17 cellular contexts compared by ENCODE assay signal in the genomic region with DNA sequence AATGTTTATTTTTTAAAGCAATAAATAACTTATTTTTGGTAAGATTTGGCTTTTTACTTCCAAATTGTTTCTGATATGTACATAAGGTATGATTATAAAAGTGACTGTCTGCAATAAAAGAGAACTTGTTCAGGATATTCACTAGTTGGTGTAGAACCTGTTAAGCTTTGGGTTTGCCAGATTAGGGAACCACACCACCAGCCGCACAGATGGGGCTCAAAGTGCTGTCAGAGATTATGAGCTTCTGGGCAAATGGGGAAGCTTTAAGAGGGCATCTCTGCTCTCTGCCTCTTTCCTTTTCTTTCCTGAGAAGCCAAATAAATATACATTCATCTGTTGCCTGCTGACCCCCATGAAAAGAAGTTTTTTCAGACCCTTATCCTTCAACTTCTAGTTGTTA. TPM values are rescaled to one million over a fixed set of nuclear protein-coding genes. Genes with fewer than 3 reads are reported as not detected.
DNase-seq lines count a peak whose midpoint lies in the region; ATAC-seq, FAIRE-seq and TF ChIP-seq lines count a peak whose summit lies in the region.
"Had no signal": no experiment of that assay in that cellular context is flagged by ENCODE, and none has a peak within 500 bp of the region (broad histone marks: within the 10 kb centered on the region; RNA-seq: fewer than 3 reads in every experiment).

No MANE protein-coding gene starts in this region.

- BruUV-seq in K562 (replicated peaks; lab: Mats Ljungman, UMichigan) = no TSS peak

- no peak for TF ChIP-seq POLR2A in K562 (conservative IDR thresholded peaks at IDR 0.05)
- TF ChIP-seq POLR2A in transverse colon (IDR thresholded peaks at IDR 0.05) = no peak

- no peaks in the 10 kb centered on the region for H3K27me3 Mint-ChIP-seq in activated naive CD4-positive, alpha-beta T cell treated with anti-CD3 and anti-CD28 coated beads, Interleukin-2, amount 50 U/mL, for 24 hours
- H3K27me3 Mint-ChIP-seq in activated naive CD4-positive, alpha-beta T cell treated with anti-CD3 and anti-CD28 coated beads for 36 hours (ENCODE audit: low read depth) = no peaks in the 10 kb centered on the region
- no peaks in the 10 kb centered on the region for H3K27me3 Mint-ChIP-seq in stimulated activated memory B cell treated with anti-CD40 and anti-IgM and Interleukin-4, amounts not matched to agents 10 μg/mL and 1 μg/mL and 100 μg/mL, for 72 hours
- H3K27me3 Mint-ChIP-seq in neural progenitor cell (ENCODE audit: insufficient read depth, low read depth) = peaks cover 2% of the 10 kb centered on the region
- H3K27me3 Mint-ChIP-seq: activated naive CD8-positive, alpha-beta T cell; stimulated activated naive CD8-positive, alpha-beta T cell treated with anti-CD3 and anti-CD28 coated beads, Interleukin-15, amount 100 ng/mL, for 72 hours had no signal

- intact Hi-C loops in activated naive CD4-positive, alpha-beta T cell treated with anti-CD3 and anti-CD28 coated beads for 36 hours (cut with micrococcal nuclease) = no loop called here
- intact Hi-C loops in K562 (cut with micrococcal nuclease) (no loop called here), transverse colon (cut with DNase I; ENCODE audit: low total_unique reads) (no loop called here)

- 41% methylated on average over 1 of the region's 1 CpG for WGBS in K562 (ENCODE audit: insufficient coverage, low coverage, missing lambda C conversion rate)
- 58 to 82% methylated on average over 1 of the region's 1 CpG for WGBS in transverse colon (ENCODE audit: low coverage in 1 of 2), 2 donors

- H3K36me3 ChIP-seq in K562 (ENCODE audit: control insufficient read depth, insufficient read depth, low read length) = peaks cover 28% of the 10 kb centered on the region
- peaks cover 0 to 15% (median 7%) of the 10 kb centered on the region in 4 donors for H3K36me3 ChIP-seq in transverse colon
- peaks cover 4% of the 10 kb centered on the region for H3K36me3 ChIP-seq in neural progenitor cell
- H3K36me3 ChIP-seq: ovary had no signal

- H3K27me3 ChIP-seq in K562 (ENCODE audit: control insufficient read depth in 2 of 2, insufficient read depth in 2 of 2, low read length in 2 of 2) (no peaks in the 10 kb centered on the region), transverse colon (no peaks in the 10 kb centered on the region), neural progenitor cell (no peaks in the 10 kb centered on the region)
- H3K27me3 ChIP-seq: ovary had no signal

- H3K79me2 ChIP-seq in K562 (ENCODE audit: control insufficient read depth, insufficient read depth, low read length) = no peaks in the 10 kb centered on the region
- H3K79me2 ChIP-seq in neural progenitor cell (ENCODE audit: low read depth) = no peaks in the 10 kb centered on the region

- no peaks in the 10 kb centered on the region for H4K20me1 ChIP-seq in K562 (replicated peaks; ENCODE audit: control insufficient read depth, insufficient read depth, low read length)
- peaks cover 3% of the 10 kb centered on the region for H4K20me1 ChIP-seq in neural progenitor cell (ENCODE audit: low read depth)

- TF ChIP-seq EP300 in K562 (IDR thresholded peaks at IDR 0.05; ENCODE audit: low read length) (no peak), transverse colon (IDR thresholded peaks at IDR 0.05; ENCODE audit: low read depth) (no peak)

- H3F3A ChIP-seq in neural progenitor cell (ENCODE audit: low read depth) = peaks cover 30% of the 10 kb centered on the region

- H3K36me3 Mint-ChIP-seq in activated naive CD4-positive, alpha-beta T cell treated with anti-CD3 and anti-CD28 coated beads, Interleukin-2, amount 50 U/mL, for 24 hours = peaks cover 22% of the 10 kb centered on the region
- H3K36me3 Mint-ChIP-seq in activated naive CD4-positive, alpha-beta T cell treated with anti-CD3 and anti-CD28 coated beads for 36 hours (ENCODE audit: low read depth) = peaks cover 45% of the 10 kb centered on the region
- H3K36me3 Mint-ChIP-seq in stimulated activated memory B cell treated with anti-CD40 and anti-IgM and Interleukin-4, amounts not matched to agents 10 μg/mL and 1 μg/mL and 100 μg/mL, for 72 hours = peaks cover 35% of the 10 kb centered on the region
- peaks cover 18% of the 10 kb centered on the region for H3K36me3 Mint-ChIP-seq in neural progenitor cell

- in situ Hi-C loops in K562 (cut with MboI) (no loop called here), transverse colon (cut with MboI; ENCODE audit: low pct_ligation_motif_present in 1 of 4, low pct_unique_long_range_greater_than_20kb in 1 of 4, low sequenced_read_pairs in 3 of 4) (no loop called here)

- ATAC-seq in K562 (peak; percentile 50), GM19455 (IDR thresholded peaks at IDR 0.05; ENCODE audit: unreplicated experiment) (no peak)
- peak; percentile 45 for ATAC-seq in stimulated activated memory B cell treated with anti-CD40 and anti-IgM and Interleukin-4, amounts not matched to agents 10 μg/mL and 1 μg/mL and 100 μg/mL, for 72 hours

- H3K9ac ChIP-seq in K562 (ENCODE audit: insufficient read depth in 1 of 2, low read depth in 2 of 2, low read length in 2 of 2) (no peak overlapping the region; a peak in 2 of 4 replicates), neural progenitor cell (no peak overlapping the region)

- H3K4me3 ChIP-seq in K562 (no peak overlapping the region), transverse colon (no peak overlapping the region), neural progenitor cell (no peak overlapping the region)
- H3K4me3 ChIP-seq: ovary, skin epidermis had no signal

- TF ChIP-seq CTCF in K562 (IDR thresholded peaks at IDR 0.05 in 2 of 3, conservative IDR thresholded peaks at IDR 0.05 in 1 of 3; ENCODE audit: insufficient read depth in 2 of 3, low read depth in 1 of 3, low read length in 3 of 3) = no peak
- TF ChIP-seq CTCF in transverse colon (IDR thresholded peaks at IDR 0.05) = no peak
- no peak for TF ChIP-seq CTCF in neural progenitor cell (IDR thresholded peaks at IDR 0.05)

- H2AFZ ChIP-seq in K562 (ENCODE audit: low read depth, low read length) = no peak overlapping the region
- no peak overlapping the region for H2AFZ ChIP-seq in neural progenitor cell (replicated peaks)

- DNase-seq in activated naive CD4-positive, alpha-beta T cell treated with anti-CD3 and anti-CD28 coated beads for 36 hours = no peak
- DNase-seq in NCI-H82 treated with DMSO at 0.1 percent for 48 hours (lab: John Stamatoyannopoulos, UW; ENCODE audit: unreplicated experiment) (peak; percentile 62), K562 (ENCODE audit: extremely low read depth in 1 of 4, low spot score in 3 of 4) (peak in 2 of 4 experiments; percentile 32 to 55), transverse colon (no peak), neural progenitor cell (ENCODE audit: low spot score) (no peak)
- DNase-seq: H7; mesendoderm; NCI-H1694; ovary; SHP77 treated with DMSO at 0.1 percent for 48 hours; stimulated activated naive CD8-positive, alpha-beta T cell treated with anti-CD3 and anti-CD28 coated beads, Interleukin-15, amount 100 ng/mL, for 72 hours had no signal

- no peak overlapping the region for H3K4me2 ChIP-seq in K562 (ENCODE audit: insufficient read depth, low read length)
- H3K4me2 ChIP-seq in neural progenitor cell = no peak overlapping the region

- no peak overlapping the region for H3K27ac ChIP-seq in K562 (ENCODE audit: extremely low read depth, low read depth, low read length)
- H3K27ac ChIP-seq in transverse colon = peak overlapping the region in 1 of 4 donors; percentile 16
- H3K27ac ChIP-seq in neural progenitor cell = no peak overlapping the region
- H3K27ac ChIP-seq: ovary, skin epidermis had no signal

- peaks cover 9 to 33% of the 10 kb centered on the region in 2 experiments; a peak in 3 of 5 replicates for H3K4me1 ChIP-seq in K562 (replicated peaks in 1 of 2; ENCODE audit: control insufficient read depth in 2 of 2, insufficient read depth in 2 of 2, low read length in 2 of 2)
- peaks cover 0 to 17% (median 0%) of the 10 kb centered on the region in 4 donors for H3K4me1 ChIP-seq in transverse colon
- no peaks in the 10 kb centered on the region for H3K4me1 ChIP-seq in neural progenitor cell

- H3K9me1 ChIP-seq in K562 (ENCODE audit: control insufficient read depth, insufficient read depth, low read length) = no peaks in the 10 kb centered on the region

- no peak overlapping the region for H3K4me3 Mint-ChIP-seq in activated naive CD4-positive, alpha-beta T cell treated with anti-CD3 and anti-CD28 coated beads, Interleukin-2, amount 50 U/mL, for 24 hours
- no peak overlapping the region for H3K4me3 Mint-ChIP-seq in activated naive CD4-positive, alpha-beta T cell treated with anti-CD3 and anti-CD28 coated beads for 36 hours
- no peak overlapping the region for H3K4me3 Mint-ChIP-seq in stimulated activated memory B cell treated with anti-CD40 and anti-IgM and Interleukin-4, amounts not matched to agents 10 μg/mL and 1 μg/mL and 100 μg/mL, for 72 hours
- no peak overlapping the region for H3K4me3 Mint-ChIP-seq in neural progenitor cell
- H3K4me3 Mint-ChIP-seq: activated naive CD8-positive, alpha-beta T cell; stimulated activated naive CD8-positive, alpha-beta T cell treated with anti-CD3 and anti-CD28 coated beads, Interleukin-15, amount 100 ng/mL, for 72 hours had no signal

- H3K27ac Mint-ChIP-seq in activated naive CD4-positive, alpha-beta T cell treated with anti-CD3 and anti-CD28 coated beads, Interleukin-2, amount 50 U/mL, for 24 hours = peak overlapping the region; percentile 41
- no peak overlapping the region for H3K27ac Mint-ChIP-seq in activated naive CD4-positive, alpha-beta T cell treated with anti-CD3 and anti-CD28 coated beads for 36 hours
- peak overlapping the region; percentile 80 for H3K27ac Mint-ChIP-seq in stimulated activated memory B cell treated with anti-CD40 and anti-IgM and Interleukin-4, amounts not matched to agents 10 μg/mL and 1 μg/mL and 100 μg/mL, for 72 hours
- H3K27ac Mint-ChIP-seq in neural progenitor cell = no peak overlapping the region
- H3K27ac Mint-ChIP-seq: activated naive CD8-positive, alpha-beta T cell had no signal

- H3K4me1 Mint-ChIP-seq in activated naive CD4-positive, alpha-beta T cell treated with anti-CD3 and anti-CD28 coated beads, Interleukin-2, amount 50 U/mL, for 24 hours = peaks cover 44% of the 10 kb centered on the region
- H3K4me1 Mint-ChIP-seq in activated naive CD4-positive, alpha-beta T cell treated with anti-CD3 and anti-CD28 coated beads for 36 hours (ENCODE audit: low read depth) = peaks cover 19% of the 10 kb centered on the region
- H3K4me1 Mint-ChIP-seq in stimulated activated memory B cell treated with anti-CD40 and anti-IgM and Interleukin-4, amounts not matched to agents 10 μg/mL and 1 μg/mL and 100 μg/mL, for 72 hours = peaks cover 16% of the 10 kb centered on the region
- no peaks in the 10 kb centered on the region for H3K4me1 Mint-ChIP-seq in neural progenitor cell

- no peaks in the 10 kb centered on the region for H3K9me3 Mint-ChIP-seq in activated naive CD4-positive, alpha-beta T cell treated with anti-CD3 and anti-CD28 coated beads, Interleukin-2, amount 50 U/mL, for 24 hours
- H3K9me3 Mint-ChIP-seq in activated naive CD4-positive, alpha-beta T cell treated with anti-CD3 and anti-CD28 coated beads for 36 hours = no peaks in the 10 kb centered on the region
- peaks cover 5% of the 10 kb centered on the region for H3K9me3 Mint-ChIP-seq in stimulated activated memory B cell treated with anti-CD40 and anti-IgM and Interleukin-4, amounts not matched to agents 10 μg/mL and 1 μg/mL and 100 μg/mL, for 72 hours
- H3K9me3 Mint-ChIP-seq in neural progenitor cell = peaks cover 3% of the 10 kb centered on the region
- H3K9me3 Mint-ChIP-seq: stimulated activated naive CD8-positive, alpha-beta T cell treated with anti-CD3 and anti-CD28 coated beads, Interleukin-15, amount 100 ng/mL, for 72 hours had no signal

- TF ChIP-seq RAD21 in K562 (CRISPR knock-in tag; conservative IDR thresholded peaks at IDR 0.05 in 1 of 2, IDR thresholded peaks at IDR 0.05 in 1 of 2) = no peak

- CTCF ChIA-PET in activated naive CD4-positive, alpha-beta T cell treated with anti-CD3 and anti-CD28 coated beads for 36 hours (lab: Charles Lee) = interaction anchor here (0.6 kb wide), 2 partner anchors 26 to 319 kb away, joined by 4 read pairs; no protein-coding TSS in a partner anchor
- CTCF ChIA-PET in K562 (lab: Yijun Ruan, JAX; ENCODE audit: low intra/inter-chr PET ratio) = interaction anchor here (0.7 kb wide), 1 partner anchor 1996 kb away, joined by 6 read pairs; no protein-coding TSS in a partner anchor

- POLR2A ChIA-PET in K562 (lab: Yijun Ruan, JAX) = interaction anchor here (0.9 to 1.5 kb wide), 2 partner anchors 13 to 15 kb away, joined by 3 to 5 read pairs; no protein-coding TSS in a partner anchor

- H3K9me3 ChIP-seq in K562 (replicated peaks; ENCODE audit: control insufficient read depth, insufficient read depth, low read depth, low read length) (no peaks in the 10 kb centered on the region), transverse colon (no peaks in the 10 kb centered on the region), neural progenitor cell (ENCODE audit: low read depth) (no peaks in the 10 kb centered on the region)
- H3K9me3 ChIP-seq: ovary had no signal

- no peak for FAIRE-seq in K562 (lab: Jason Lieb, UNC)
- FAIRE-seq: bronchial epithelial cell had no signal

RNA-seq across cellular contexts. Expression of a gene that starts 25.4 kb away (rescaled TPM):
- total RNA-seq in activated naive CD4-positive, alpha-beta T cell treated with anti-CD3 and anti-CD28 coated beads for 36 hours = 100 to 1,000 TPM in 1 of 2 experiments, 10 to 100 TPM in 1; 97.3 to 100 TPM
- 173 and 433 TPM in 2 replicates for total RNA-seq in K562 (2011; cell fraction: chromatin; rRNA removed; ENCODE audit: low replicate concordance)
- total RNA-seq in K562 (2011; cell fraction: nucleolus; rRNA removed) = 69.9 and 88.0 TPM in 2 replicates
- total RNA-seq in K562 (2011; cell fraction: nucleoplasm; rRNA removed) = 156 and 175 TPM in 2 replicates
- 50.1 and 55.0 TPM in 2 replicates for total RNA-seq in K562 (2014; rRNA removed)
- total RNA-seq in K562 (2014; rRNA removed; fragmentation: Illumina TruSeq; extraction: Trizol) = 98.4 and 106 TPM in 2 replicates
- 77.7 and 79.5 TPM in 2 replicates for total RNA-seq in K562 (2015; rRNA removed; fragmentation: Illumina TruSeq; extraction: Trizol)
- total RNA-seq in K562 (2021) = 83.1 and 83.2 TPM in 2 replicates
- 126 and 128 TPM in 2 replicates for polyA plus RNA-seq in K562 (2011; rRNA removed)
- 19.6 and 49.4 TPM in 2 replicates for polyA plus RNA-seq in K562 (2011; cell fraction: cytosol; rRNA removed)
- polyA plus RNA-seq in K562 (2011; cell fraction: nucleus; rRNA removed) = 310 and 362 TPM in 2 replicates
- 30.0 and 50.2 TPM in 2 replicates for polyA plus RNA-seq in K562 (2012)
- 62.7 and 68.0 TPM in 2 replicates for polyA plus RNA-seq in K562 (2014; fragmentation: Illumina TruSeq; extraction: Trizol)
- polyA plus RNA-seq in K562 (2014; fragmentation: Nextera tagmentation; extraction: Ambion mirVana) = 10 to 100 TPM; 30.6 to 77.7 TPM
- polyA plus RNA-seq in K562 (2014; rRNA removed) = 57.4 and 61.2 TPM in 2 replicates
- 163 and 190 TPM in 2 replicates for polyA minus RNA-seq in K562 (2011; rRNA and poly(A)+ RNA removed)
- 32.6 and 42.3 TPM in 2 replicates for polyA minus RNA-seq in K562 (2011; cell fraction: cytosol; rRNA and poly(A)+ RNA removed)
- 289 and 483 TPM in 2 replicates for polyA minus RNA-seq in K562 (2011; cell fraction: nucleus; rRNA and poly(A)+ RNA removed)
- 100 to 1,000 TPM in 3 of 4 donors, 10 to 100 TPM in 1; 50.5 to 174 (median 133) TPM for total RNA-seq in transverse colon
- 136 and 193 TPM in 2 replicates for total RNA-seq in neural progenitor cell (ENCODE audit: low replicate concordance)

Comparison
In these comparisons a context has a peak if more than half of its experiments do, and no peak if none do; other contexts are left out.
1. H3K27ac Mint-ChIP-seq: peak in activated naive CD4-positive, alpha-beta T cell treated with anti-CD3 and anti-CD28 coated beads, Interleukin-2, amount 50 U/mL, for 24 hours (single experiment) and stimulated activated memory B cell treated with anti-CD40 and anti-IgM and Interleukin-4, amounts not matched to agents 10 μg/mL and 1 μg/mL and 100 μg/mL, for 72 hours (single experiment); none in activated naive CD4-positive, alpha-beta T cell treated with anti-CD3 and anti-CD28 coated beads for 36 hours (single experiment) and neural progenitor cell (single experiment).